In genomic region chr18:3060667-3061580, GRCh38 we compare ENCODE assay signal across 8 cellular contexts. TPM values are rescaled to one million over a fixed set of nuclear protein-coding genes. Genes with fewer than 3 reads are reported as not detected.
DNase-seq lines count a peak whose midpoint lies in the region; ATAC-seq and TF ChIP-seq lines count a peak whose summit lies in the region.

No MANE protein-coding gene starts in this region.

- H3K4me1 ChIP-seq in BLaER1 treated with 17β-estradiol and CSF1 and Interleukin-3, amounts not matched to agents 10 nM and 100 nM: peaks cover 54 to 76% (median 66%) of the 10 kb centered on the region in 10 experiments

- H3K4me2 ChIP-seq in BLaER1 treated with 17β-estradiol and CSF1 and Interleukin-3, amounts not matched to agents 10 nM and 100 nM: peak overlapping the region; percentile 62 to 80 (median 71)

- no peaks in the 10 kb centered on the region for H4K20me1 ChIP-seq in BLaER1 treated with 17β-estradiol and CSF1 and Interleukin-3, amounts not matched to agents 10 nM and 100 nM

- no peaks in the 10 kb centered on the region for H3K36me3 ChIP-seq in BLaER1 treated with 17β-estradiol and CSF1 and Interleukin-3, amounts not matched to agents 10 nM and 100 nM

- H3K9me3 Mint-ChIP-seq in natural killer cell: no peaks in the 10 kb centered on the region

- intact Hi-C loops in natural killer cell (cut with micrococcal nuclease): loop anchor here (1.0 to 10.0 kb wide), 3 partner anchors 48 to 541 kb away; partner anchors contain the start of gene LPIN2

- ATAC-seq in HG03521 (IDR thresholded peaks at IDR 0.05; ENCODE audit: unreplicated experiment) (peak; percentile 57), natural killer cell (peak; percentile 22 to 47 (median 45)), GM18511 (IDR thresholded peaks at IDR 0.05; ENCODE audit: unreplicated experiment) (no peak)

- peak overlapping the region in 6 of 10 experiments; percentile 1 to 33 (median 10); a peak in 6 of 20 replicates for H3K4me3 ChIP-seq in BLaER1 treated with 17β-estradiol and CSF1 and Interleukin-3, amounts not matched to agents 10 nM and 100 nM

- DNase-seq in activated T-helper 9 cell treated with anti-CD3 and anti-CD28 coated beads, Interleukin-2, amount 50 U/mL, for 16 hours (ENCODE audit: low read depth): peak; percentile 39
- peak; percentile 28 for DNase-seq in natural killer cell
- DNase-seq in NCI-H510A treated with DMSO at 0.1 percent for 48 hours (lab: John Stamatoyannopoulos, UW): no peak
- DNase-seq in NCI-H2227 (lab: John Stamatoyannopoulos, UW; ENCODE audit: unreplicated experiment): no peak
- DNase-seq in T1000 (lab: John Stamatoyannopoulos, UW): no peak

- peak overlapping the region; percentile 81 for H3K4me3 Mint-ChIP-seq in natural killer cell

- H3K27me3 Mint-ChIP-seq in natural killer cell (ENCODE audit: low read depth in 2 of 2): no peaks in the 10 kb centered on the region

- no peaks in the 10 kb centered on the region for H3K27me3 ChIP-seq in BLaER1 treated with 17β-estradiol and CSF1 and Interleukin-3, amounts not matched to agents 10 nM and 100 nM

- peaks cover 0 to 4% (median 0%) of the 10 kb centered on the region in 11 experiments; a peak in 2 of 22 replicates for H3K9me3 ChIP-seq in BLaER1 treated with 17β-estradiol and CSF1 and Interleukin-3, amounts not matched to agents 10 nM and 100 nM (replicated peaks in 1 of 11)

- H3K36me3 Mint-ChIP-seq in natural killer cell: no peaks in the 10 kb centered on the region

- peaks cover 63 to 70% of the 10 kb centered on the region in 2 donors for H3K4me1 Mint-ChIP-seq in natural killer cell

- H3K27ac Mint-ChIP-seq in natural killer cell: peak overlapping the region; percentile 87 to 99

- peak overlapping the region in 9 of 11 experiments; percentile 37 to 54 (median 39); a peak in 16 of 22 replicates for H3K9ac ChIP-seq in BLaER1 treated with 17β-estradiol and CSF1 and Interleukin-3, amounts not matched to agents 10 nM and 100 nM

- no peak for TF ChIP-seq CTCF in natural killer cell (IDR thresholded peaks at IDR 0.05)

- peak overlapping the region; percentile 26 to 81 (median 75); a peak in 21 of 22 replicates for H3K27ac ChIP-seq in BLaER1 treated with 17β-estradiol and CSF1 and Interleukin-3, amounts not matched to agents 10 nM and 100 nM

RNA-seq across cellular contexts. Expression of gene LPIN2, which starts 48.0 kb away (rescaled TPM):
- 10 to 100 TPM; 32.9 to 58.8 (median 57.1) TPM for total RNA-seq in natural killer cell

Comparison
In these comparisons a context has a peak if more than half of its experiments do, and no peak if none do; other contexts are left out.
1. DNase-seq: peak in activated T-helper 9 cell treated with anti-CD3 and anti-CD28 coated beads, Interleukin-2, amount 50 U/mL, for 16 hours (single experiment) and natural killer cell (single experiment); none in NCI-H510A treated with DMSO at 0.1 percent for 48 hours (single experiment), NCI-H2227 (single experiment) and T1000 (single experiment).